12 cellular contexts compared by ENCODE assay signal in genomic region chr5:138448481-138449398, GRCh38. TPM values are rescaled to one million over a fixed set of nuclear protein-coding genes. Genes with fewer than 3 reads are reported as not detected.
A peak's percentile ranks its signal among the peaks of the same experiment; 100 is the strongest.
DNase-seq lines count a peak whose midpoint lies in the region; ATAC-seq lines count a peak whose summit lies in the region.
"Had no signal": no experiment of that assay in that cellular context is flagged by ENCODE, and none has a peak within 500 bp of the region (broad histone marks: within the 10 kb centered on the region; RNA-seq: fewer than 3 reads in every experiment).

No MANE protein-coding gene starts in this region.

- no peak for DNase-seq in activated naive CD8-positive, alpha-beta T cell treated with anti-CD3 and anti-CD28 coated beads, Interleukin-2, amount 10 ng/mL, durations not matched to agents 7 days and 5 days
- DNase-seq in activated naive CD8-positive, alpha-beta T cell treated with anti-CD3 and anti-CD28 coated beads for 36 hours = no peak
- DNase-seq in NCI-H446 treated with DMSO at 0.1 percent for 48 hours (lab: John Stamatoyannopoulos, UW) (peak; percentile 65), superior temporal gyrus (ENCODE audit: extremely low spot score) (peak; percentile 56), NK-92 (lab: John Stamatoyannopoulos, UW; ENCODE audit: unreplicated experiment) (no peak)
- DNase-seq in activated CD8-positive, alpha-beta memory T cell treated with anti-CD3 and anti-CD28 coated beads for 24 hours = no peak
- DNase-seq: activated naive CD4-positive, alpha-beta T cell treated with anti-CD3 and anti-CD28 coated beads for 36 hours; stimulated activated CD4-positive, alpha-beta T cell treated with anti-CD3 and anti-CD28 coated beads, Interleukin-4, amount 100 ng/mL, for 4 hours; T1000 had no signal

- H3K4me3 Mint-ChIP-seq in activated naive CD8-positive, alpha-beta T cell treated with anti-CD3 and anti-CD28 coated beads, Interleukin-2, amount 10 ng/mL, durations not matched to agents 7 days and 5 days = no peak overlapping the region
- H3K4me3 Mint-ChIP-seq in activated naive CD8-positive, alpha-beta T cell treated with anti-CD3 and anti-CD28 coated beads for 36 hours = no peak overlapping the region
- H3K4me3 Mint-ChIP-seq: activated naive CD4-positive, alpha-beta T cell treated with anti-CD3 and anti-CD28 coated beads for 36 hours had no signal

- no peaks in the 10 kb centered on the region for H3K36me3 Mint-ChIP-seq in activated naive CD8-positive, alpha-beta T cell treated with anti-CD3 and anti-CD28 coated beads, Interleukin-2, amount 10 ng/mL, durations not matched to agents 7 days and 5 days
- H3K36me3 Mint-ChIP-seq in activated naive CD8-positive, alpha-beta T cell treated with anti-CD3 and anti-CD28 coated beads for 36 hours = no peaks in the 10 kb centered on the region

- no peaks in the 10 kb centered on the region for H3K9me3 Mint-ChIP-seq in activated naive CD8-positive, alpha-beta T cell treated with anti-CD3 and anti-CD28 coated beads, Interleukin-2, amount 10 ng/mL, durations not matched to agents 7 days and 5 days
- no peaks in the 10 kb centered on the region for H3K9me3 Mint-ChIP-seq in activated naive CD8-positive, alpha-beta T cell treated with anti-CD3 and anti-CD28 coated beads for 36 hours
- H3K9me3 Mint-ChIP-seq: activated naive CD4-positive, alpha-beta T cell treated with anti-CD3 and anti-CD28 coated beads for 36 hours had no signal

- peaks cover 4% of the 10 kb centered on the region for H3K27me3 Mint-ChIP-seq in activated naive CD8-positive, alpha-beta T cell treated with anti-CD3 and anti-CD28 coated beads, Interleukin-2, amount 10 ng/mL, durations not matched to agents 7 days and 5 days
- H3K27me3 Mint-ChIP-seq in activated naive CD8-positive, alpha-beta T cell treated with anti-CD3 and anti-CD28 coated beads for 36 hours = no peaks in the 10 kb centered on the region

- peak overlapping the region; percentile 34 for H3K27ac Mint-ChIP-seq in activated naive CD8-positive, alpha-beta T cell treated with anti-CD3 and anti-CD28 coated beads, Interleukin-2, amount 10 ng/mL, durations not matched to agents 7 days and 5 days
- no peak overlapping the region for H3K27ac Mint-ChIP-seq in activated naive CD8-positive, alpha-beta T cell treated with anti-CD3 and anti-CD28 coated beads for 36 hours
- H3K27ac Mint-ChIP-seq: activated naive CD4-positive, alpha-beta T cell treated with anti-CD3 and anti-CD28 coated beads for 36 hours had no signal

- H3K4me1 Mint-ChIP-seq in activated naive CD8-positive, alpha-beta T cell treated with anti-CD3 and anti-CD28 coated beads, Interleukin-2, amount 10 ng/mL, durations not matched to agents 7 days and 5 days = peaks cover 5% of the 10 kb centered on the region
- H3K4me1 Mint-ChIP-seq in activated naive CD8-positive, alpha-beta T cell treated with anti-CD3 and anti-CD28 coated beads for 36 hours = peaks cover 5% of the 10 kb centered on the region

- peak overlapping the region; percentile 77 for H3K27ac ChIP-seq in cingulate gyrus (ENCODE audit: low read depth, low read length)
- H3K27ac ChIP-seq: vagina had no signal

- ATAC-seq in activated naive CD8-positive, alpha-beta T cell treated with anti-CD3 and anti-CD28 coated beads, Interleukin-2, amount 10 ng/mL, durations not matched to agents 7 days and 5 days (ENCODE audit: low read depth) = no peak
- no peak for ATAC-seq in HG02884 (IDR thresholded peaks at IDR 0.05; ENCODE audit: unreplicated experiment)

- POLR2A ChIA-PET in activated naive CD8-positive, alpha-beta T cell treated with anti-CD3 and anti-CD28 coated beads, Interleukin-2, amount 10 ng/mL, durations not matched to agents 7 days and 5 days (lab: Charles Lee) = interaction anchor here (0.6 to 2.4 kb wide), 4 partner anchors 11 to 942 kb away, joined by 3 to 11 read pairs (median 3); partner anchors contain the start of gene EGR1

RNA-seq across cellular contexts. Expression of gene REEP2, which starts 9.9 kb away (rescaled TPM):
- total RNA-seq in activated naive CD8-positive, alpha-beta T cell treated with anti-CD3 and anti-CD28 coated beads, Interleukin-2, amount 10 ng/mL, durations not matched to agents 7 days and 5 days = 1 to 10 TPM; 1.3 to 1.5 TPM
- total RNA-seq in activated naive CD8-positive, alpha-beta T cell treated with anti-CD3 and anti-CD28 coated beads for 36 hours = 1 to 10 TPM; 3.5 to 4.0 TPM

RNA-seq across cellular contexts. Expression of gene EGR1, which starts 16.5 kb away (rescaled TPM):
- total RNA-seq in activated naive CD8-positive, alpha-beta T cell treated with anti-CD3 and anti-CD28 coated beads, Interleukin-2, amount 10 ng/mL, durations not matched to agents 7 days and 5 days = 1 to 10 TPM; 4.6 to 5.1 TPM
- total RNA-seq in activated naive CD8-positive, alpha-beta T cell treated with anti-CD3 and anti-CD28 coated beads for 36 hours = 10 to 100 TPM; 48.0 to 48.1 TPM

Comparison
In these comparisons a context has a peak if more than half of its experiments do, and no peak if none do; other contexts are left out.
1. RNA of gene EGR1, which starts 16.5 kb away (total RNA-seq): 48.0 to 48.1 TPM in activated naive CD8-positive, alpha-beta T cell treated with anti-CD3 and anti-CD28 coated beads for 36 hours; 4.6 to 5.1 TPM in activated naive CD8-positive, alpha-beta T cell treated with anti-CD3 and anti-CD28 coated beads, Interleukin-2, amount 10 ng/mL, durations not matched to agents 7 days and 5 days; every median in the first group is over 4 times any median in the second.
2. DNase-seq: peak in NCI-H446 treated with DMSO at 0.1 percent for 48 hours (single experiment) and superior temporal gyrus (single experiment); none in activated naive CD8-positive, alpha-beta T cell treated with anti-CD3 and anti-CD28 coated beads, Interleukin-2, amount 10 ng/mL, durations not matched to agents 7 days and 5 days (single experiment), activated naive CD8-positive, alpha-beta T cell treated with anti-CD3 and anti-CD28 coated beads for 36 hours (single experiment), activated CD8-positive, alpha-beta memory T cell treated with anti-CD3 and anti-CD28 coated beads for 24 hours (single experiment) and NK-92 (single experiment).